ENCODE assay signal across 2 cellular contexts in genomic region chr22:20157416-20158183, GRCh38.
A peak's percentile ranks its signal among the peaks of the same experiment; 100 is the strongest.
TF ChIP-seq lines count a peak whose summit lies in the region.

No MANE protein-coding gene starts in this region.

TF ChIP-seq in HepG2, 621 proteins besides CTCF, POLR2A, EP300 and RAD21:
- TF ChIP-seq ZNF687 (CRISPR knock-in tag; IDR thresholded peaks at IDR 0.05) (0 out of 2 replicates have a peak, but pooled peaks have one; percentile 1), ATF3 (CRISPR knock-in tag; IDR thresholded peaks at IDR 0.05) (no peak), NFIB (CRISPR knock-in tag; IDR thresholded peaks at IDR 0.05; ENCODE audit: borderline replicate concordance) (no peak)
TF ChIP-seq in HepG2: peak in this region for 1.

TF ChIP-seq in WTC11, 78 proteins besides CTCF, POLR2A, EP300 and RAD21:
- TF ChIP-seq ZMAT4 (CRISPR knock-in tag; IDR thresholded peaks at IDR 0.05) = no peak
- 0 out of 2 replicates have a peak, but pooled peaks have one; percentile 8 for TF ChIP-seq MAX (CRISPR knock-in tag; IDR thresholded peaks at IDR 0.05)
- TF ChIP-seq ZNF423 (CRISPR knock-in tag; IDR thresholded peaks at IDR 0.05) = no peak
- TF ChIP-seq IRF2 (CRISPR knock-in tag; IDR thresholded peaks at IDR 0.05; ENCODE audit: borderline replicate concordance, low read depth) = no peak
- no peak for TF ChIP-seq NFE2L1 (CRISPR knock-in tag; IDR thresholded peaks at IDR 0.05)
- no peak for TF ChIP-seq ZNF138 (CRISPR knock-in tag; conservative IDR thresholded peaks at IDR 0.05)
- TF ChIP-seq ATF3 (CRISPR knock-in tag; conservative IDR thresholded peaks at IDR 0.05) = no peak
TF ChIP-seq in WTC11: peak in this region for 1.
